ENCODE assay signal across 10 cellular contexts in genomic region chr3:186569354-186569753, GRCh38. TPM values are rescaled to one million over a fixed set of nuclear protein-coding genes. Genes with fewer than 3 reads are reported as not detected.
A peak's percentile ranks its signal among the peaks of the same experiment; 100 is the strongest.
DNase-seq lines count a peak whose midpoint lies in the region; ATAC-seq, FAIRE-seq and TF ChIP-seq lines count a peak whose summit lies in the region.
"Not testable (repeated sequence)": the region's sequence is repeated elsewhere in the genome, so short reads cannot be mapped to it uniquely, and the experiment has no call there.
"Had no signal": no experiment of that assay in that cellular context is flagged by ENCODE, and none has a peak within 500 bp of the region (broad histone marks: within the 10 kb centered on the region; RNA-seq: fewer than 3 reads in every experiment).

No MANE protein-coding gene starts in this region.

- H2BK120ac ChIP-seq in mesendoderm (ENCODE audit: low read depth, low read length); trophoblast cell (ENCODE audit: insufficient read depth, low read length, poor library complexity): not testable (repeated sequence)

- H4K91ac ChIP-seq in trophoblast cell (ENCODE audit: low read depth, low read length), result not testable (repeated sequence)

- not testable (repeated sequence) for H3K79me1 ChIP-seq in mesendoderm (ENCODE audit: low read length); trophoblast cell (ENCODE audit: low read length)

- not testable (repeated sequence) for H2AFZ ChIP-seq in trophoblast cell (ENCODE audit: insufficient read depth, low read length, poor library complexity)

- not testable (repeated sequence) for H4K8ac ChIP-seq in mesendoderm (ENCODE audit: low read depth, low read length); trophoblast cell (ENCODE audit: low read depth, low read length)

- not testable (repeated sequence) for FAIRE-seq in A549 (lab: Jason Lieb, UNC)

- H2AK5ac ChIP-seq in mesendoderm (ENCODE audit: low read length); trophoblast cell (ENCODE audit: low read length): not testable (repeated sequence)

- peak overlapping the region; percentile 75 to 84; a peak in 4 of 6 replicates for H3K27ac ChIP-seq in A549
- H3K27ac ChIP-seq in esophagus squamous epithelium, result peak overlapping the region in 1 of 4 donors; percentile 90
- H3K27ac ChIP-seq in mesendoderm (ENCODE audit: low read depth, low read length); trophoblast cell (ENCODE audit: low read depth, low read length): not testable (repeated sequence)

- WGBS in A549 (ENCODE audit: missing lambda C conversion rate), result 84% methylated on average over 12 of the region's 12 CpGs
- WGBS in esophagus squamous epithelium, 2 donors, result 71 to 73% methylated on average over 8 to 10 of the region's 12 CpGs
- WGBS in mesendoderm (ENCODE audit: extremely low coverage, insufficient coverage, low lambda C conversion rate), result no CpG with 5 or more reads among the region's 12 CpGs
- no CpG with 5 or more reads among the region's 12 CpGs for WGBS in trophoblast cell (ENCODE audit: extremely low coverage, insufficient coverage, insufficient read length)

- not testable (repeated sequence) for H3K9me3 Mint-ChIP-seq in WTC11

- not testable (repeated sequence) for TF ChIP-seq RAD21 in A549 (conservative IDR thresholded peaks at IDR 0.05 in 1 of 2, IDR thresholded peaks at IDR 0.05 in 1 of 2)

- not testable (repeated sequence) for DNase-seq in A549 (ENCODE audit: low read depth in 1 of 2, low spot score in 1 of 2); GM12865 (ENCODE audit: low read depth); WTC11 (ENCODE audit: low spot score); astrocyte of the cerebellum (ENCODE audit: low read depth); esophagus squamous epithelium (lab: John Stamatoyannopoulos, UW); mesendoderm; trophoblast cell
- DNase-seq in NCI-H146 (lab: John Stamatoyannopoulos, UW), result peak; percentile 13

- not testable (repeated sequence) for H3K4ac ChIP-seq in mesendoderm (ENCODE audit: low read depth, low read length); trophoblast cell (ENCODE audit: low read depth, low read length)

- H3K18ac ChIP-seq in mesendoderm (ENCODE audit: low read length); trophoblast cell (ENCODE audit: low read length): not testable (repeated sequence)

- POLR2A ChIA-PET in A549 (lab: Yijun Ruan, JAX), result interaction anchor here (1.6 kb wide), 1 partner anchor 48 kb away, joined by 5 read pairs; no protein-coding TSS in a partner anchor
- POLR2A ChIA-PET in WTC11 (lab: Charles Lee), result interaction anchor here (0.7 kb wide), 1 partner anchor 310 kb away, joined by 5 read pairs; no protein-coding TSS in a partner anchor

- peaks cover 16% of the 10 kb centered on the region for H3K36me3 Mint-ChIP-seq in WTC11

- H3K4me1 ChIP-seq in A549 (peaks cover 16% of the 10 kb centered on the region; the same call in 2 of the 3 replicates), esophagus squamous epithelium (peaks cover 18 to 57% (median 21%) of the 10 kb centered on the region in 3 donors)
- H3K4me1 ChIP-seq in mesendoderm (ENCODE audit: control insufficient read depth, low read depth, low read length); trophoblast cell (ENCODE audit: control insufficient read depth in 1 of 2, insufficient read depth in 2 of 2, low read length in 2 of 2): not testable (repeated sequence)

- H3K79me2 ChIP-seq in mesendoderm (ENCODE audit: control insufficient read depth, insufficient read depth, low read length), result peaks cover 12% of the 10 kb centered on the region
- H3K79me2 ChIP-seq in trophoblast cell (ENCODE audit: control insufficient read depth, insufficient read depth, low read length, poor library complexity), result peaks cover 11% of the 10 kb centered on the region

- H3K27ac Mint-ChIP-seq in WTC11, result peak overlapping the region; percentile 98

- ATAC-seq in A549, WTC11: not testable (repeated sequence)

- TF ChIP-seq CTCF in A549 (IDR thresholded peaks at IDR 0.05); GM12865 (IDR thresholded peaks at IDR 0.05; ENCODE audit: insufficient read depth, low read depth, low read length, missing control alignments); WTC11 (IDR thresholded peaks at IDR 0.05); astrocyte of the cerebellum (IDR thresholded peaks at IDR 0.05; ENCODE audit: low read depth, low read length, missing control alignments); esophagus squamous epithelium (IDR thresholded peaks at IDR 0.05): not testable (repeated sequence)

- not testable (repeated sequence) for H2BK12ac ChIP-seq in trophoblast cell (ENCODE audit: low read length)

- H3K56ac ChIP-seq in mesendoderm (ENCODE audit: low read length), result not testable (repeated sequence)

- not testable (repeated sequence) for TF ChIP-seq POLR2A in A549 (IDR thresholded peaks at IDR 0.05; ENCODE audit: low read length); esophagus squamous epithelium (IDR thresholded peaks at IDR 0.05)

- H3K36me3 ChIP-seq in esophagus squamous epithelium, result peaks cover 0 to 24% (median 0%) of the 10 kb centered on the region in 3 donors
- not testable (repeated sequence) for H3K36me3 ChIP-seq in mesendoderm (ENCODE audit: control insufficient read depth, insufficient read depth, low read length); trophoblast cell (ENCODE audit: control insufficient read depth in 1 of 2, insufficient read depth in 2 of 2, low read length in 2 of 2)

- H3K9ac ChIP-seq in mesendoderm (ENCODE audit: low read length), result peak overlapping the region; percentile 72
- H3K9ac ChIP-seq in trophoblast cell (ENCODE audit: low read length), result not testable (repeated sequence)

- H3K4me3 ChIP-seq in A549 (peak overlapping the region; percentile 71), GM12865 (ENCODE audit: low read depth, low read length) (peak overlapping the region; percentile 99), astrocyte of the cerebellum (ENCODE audit: low read depth, low read length) (peak overlapping the region; percentile 96), esophagus squamous epithelium (peak overlapping the region in 3 of 4 donors; percentile 95 to 99 (median 96))
- not testable (repeated sequence) for H3K4me3 ChIP-seq in mesendoderm (ENCODE audit: low read length); trophoblast cell (ENCODE audit: low read depth, low read length)

- not testable (repeated sequence) for H3K14ac ChIP-seq in trophoblast cell (ENCODE audit: low read length)

- not testable (repeated sequence) for H3K9me3 ChIP-seq in A549; esophagus squamous epithelium; trophoblast cell (ENCODE audit: insufficient read depth, low read depth, low read length)

- H3K27me3 Mint-ChIP-seq in WTC11 (ENCODE audit: low read depth), result not testable (repeated sequence)

- not testable (repeated sequence) for H4K12ac ChIP-seq in trophoblast cell (ENCODE audit: low read depth, low read length)

- H2BK15ac ChIP-seq in mesendoderm (replicated peaks; ENCODE audit: low read depth), result not testable (repeated sequence)

- H4K5ac ChIP-seq in mesendoderm (ENCODE audit: low read length), result not testable (repeated sequence)

- CTCF ChIA-PET in A549 (lab: Yijun Ruan, JAX) (interaction anchor here (0.6 to 8.0 kb wide), 2 partner anchors 46 to 239 kb away, joined by 5 to 48 read pairs; partner anchors contain the start of gene AHSG), WTC11 (lab: Charles Lee) (interaction anchor here (3.4 kb wide), 1 partner anchor 29 kb away, joined by 15 read pairs; no protein-coding TSS in a partner anchor)

- H3K23ac ChIP-seq in mesendoderm (ENCODE audit: low read length); trophoblast cell (ENCODE audit: low read length): not testable (repeated sequence)

- TF ChIP-seq EP300 in A549 (IDR thresholded peaks at IDR 0.05), result not testable (repeated sequence)

- peak overlapping the region; percentile 88 for H3K4me3 Mint-ChIP-seq in WTC11

- H3K4me1 Mint-ChIP-seq in WTC11, result peaks cover 31% of the 10 kb centered on the region

- in situ Hi-C loops in astrocyte of the cerebellum (cut with HindIII; ENCODE audit: low sequenced_read_pairs), result not testable (repeated sequence)

- H2BK5ac ChIP-seq in mesendoderm (ENCODE audit: low read length); trophoblast cell (ENCODE audit: low read depth, low read length, poor library complexity): not testable (repeated sequence)

- intact Hi-C loops in esophagus squamous epithelium (cut with DNase I), result not testable (repeated sequence)

- peak overlapping the region; percentile 97 for H3K4me2 ChIP-seq in A549
- not testable (repeated sequence) for H3K4me2 ChIP-seq in mesendoderm (ENCODE audit: low read length)
- H3K4me2 ChIP-seq in trophoblast cell (ENCODE audit: low read length), result peak overlapping the region; percentile 95

- not testable (repeated sequence) for H3K27me3 ChIP-seq in esophagus squamous epithelium; mesendoderm (ENCODE audit: insufficient read depth, low read length, poor library complexity); trophoblast cell (ENCODE audit: insufficient read depth, low read length)

RNA-seq across cellular contexts. Expression of gene DNAJB11, which starts 1.2 kb away (rescaled TPM):
- 36.0 and 61.9 TPM in 2 replicates for polyA plus RNA-seq in A549 (2011; rRNA removed)
- 18.8 and 22.0 TPM in 2 replicates for polyA plus RNA-seq in A549 (2012; cell fraction: cytosol; rRNA removed)
- polyA plus RNA-seq in A549 (2012; cell fraction: nucleus; rRNA removed), result 10.9 and 19.6 TPM in 2 replicates
- 51.7 to 55.2 TPM (median 54.9 TPM) in 3 replicates for polyA plus RNA-seq in A549 (2017; fragmentation: RNase III; extraction: RNeasy Plus Mini Kit Qiagen cat#74134 plus additional on column Dnase treatment)
- 9.7 and 10.8 TPM in 2 replicates for polyA minus RNA-seq in A549 (2011; rRNA and poly(A)+ RNA removed)
- total RNA-seq in WTC11 (2021), result 44.2 to 56.3 TPM (median 47.8 TPM) in 3 replicates
- total RNA-seq in esophagus squamous epithelium, result 10 to 100 TPM; 39.5 to 65.3 (median 47.3) TPM
- 97.6 TPM for polyA plus RNA-seq in mesendoderm (2013, experiment 1 of 2)
- polyA plus RNA-seq in mesendoderm (2013, experiment 2 of 2), result 96.9 TPM
- 116 and 119 TPM in 2 replicates for polyA plus RNA-seq in trophoblast cell (2013)

RNA-seq across cellular contexts. Expression of gene TBCCD1, which starts 2.2 kb away (rescaled TPM):
- 11.4 and 13.5 TPM in 2 replicates for polyA plus RNA-seq in A549 (2011; rRNA removed)
- polyA plus RNA-seq in A549 (2012; cell fraction: cytosol; rRNA removed), result 4.5 and 5.8 TPM in 2 replicates
- polyA plus RNA-seq in A549 (2012; cell fraction: nucleus; rRNA removed), result 3.5 and 6.0 TPM in 2 replicates
- 5.7 to 5.8 TPM (median 5.8 TPM) in 3 replicates for polyA plus RNA-seq in A549 (2017; fragmentation: RNase III; extraction: RNeasy Plus Mini Kit Qiagen cat#74134 plus additional on column Dnase treatment)
- polyA minus RNA-seq in A549 (2011; rRNA and poly(A)+ RNA removed), result 10.6 and 12.2 TPM in 2 replicates
- total RNA-seq in WTC11 (2021), result 10.6 to 11.5 TPM (median 11.3 TPM) in 3 replicates
- total RNA-seq in esophagus squamous epithelium, result 10 to 100 TPM in 1 of 4 donors, 1 to 10 TPM in 3; 6.9 to 10.5 (median 7.9) TPM
- polyA plus RNA-seq in mesendoderm (2013, experiment 1 of 2), result 6.8 TPM
- polyA plus RNA-seq in mesendoderm (2013, experiment 2 of 2), result 7.2 TPM
- polyA plus RNA-seq in trophoblast cell (2013), result 7.3 and 7.6 TPM in 2 replicates

RNA-seq across cellular contexts. Expression of gene CRYGS, which starts 25.2 kb away (rescaled TPM):
- 2.5 and 2.6 TPM in 2 replicates for polyA plus RNA-seq in A549 (2011; rRNA removed)
- 0.39 and 1.0 TPM in 2 replicates for polyA plus RNA-seq in A549 (2012; cell fraction: cytosol; rRNA removed)
- 6.2 and 11.3 TPM in 2 replicates for polyA plus RNA-seq in A549 (2012; cell fraction: nucleus; rRNA removed)
- 0.65 to 0.84 TPM (median 0.78 TPM) in 3 replicates for polyA plus RNA-seq in A549 (2017; fragmentation: RNase III; extraction: RNeasy Plus Mini Kit Qiagen cat#74134 plus additional on column Dnase treatment)
- 1.2 and 3.2 TPM in 2 replicates for polyA minus RNA-seq in A549 (2011; rRNA and poly(A)+ RNA removed)
- 1.7 to 2.9 TPM (median 1.9 TPM) in 3 replicates for total RNA-seq in WTC11 (2021)
- 1 to 10 TPM in 3 of 4 donors, under 1 TPM in 1; 0.26 to 2.7 (median 1.6) TPM for total RNA-seq in esophagus squamous epithelium
- 0.28 TPM for polyA plus RNA-seq in mesendoderm (2013, experiment 1 of 2)
- polyA plus RNA-seq in mesendoderm (2013, experiment 2 of 2), result 0.29 TPM
- 0.55 and 0.56 TPM in 2 replicates for polyA plus RNA-seq in trophoblast cell (2013)

RNA-seq across cellular contexts. Expression of gene AHSG, which starts 43.5 kb away (rescaled TPM):
- polyA plus RNA-seq in A549 (2011; rRNA removed) (0.42 and 0.49 TPM in 2 replicates), A549 (2017; fragmentation: RNase III; extraction: RNeasy Plus Mini Kit Qiagen cat#74134 plus additional on column Dnase treatment) (0.05 to 0.08 TPM in 2 of 3 replicates, not detected in the other)
- 0.08 and 0.12 TPM in 2 replicates for polyA plus RNA-seq in A549 (2012; cell fraction: cytosol; rRNA removed)
- 0.04 and 0.07 TPM in 2 replicates for polyA plus RNA-seq in A549 (2012; cell fraction: nucleus; rRNA removed)
- polyA minus RNA-seq in A549 (2011; rRNA and poly(A)+ RNA removed), result 0.33 and 0.44 TPM in 2 replicates
- total RNA-seq in WTC11 (2021) (1.5 to 1.9 TPM (median 1.8 TPM) in 3 replicates), esophagus squamous epithelium (not detected)
- 0.15 TPM for polyA plus RNA-seq in mesendoderm (2013, experiment 1 of 2)
- polyA plus RNA-seq in mesendoderm (2013, experiment 2 of 2), result 0.11 TPM
- not detected in 2 replicates for polyA plus RNA-seq in trophoblast cell (2013)
- total RNA-seq: A172, aorta had no signal
